Comparison of ENCODE assay signal across 25 cellular contexts in the genomic region with DNA sequence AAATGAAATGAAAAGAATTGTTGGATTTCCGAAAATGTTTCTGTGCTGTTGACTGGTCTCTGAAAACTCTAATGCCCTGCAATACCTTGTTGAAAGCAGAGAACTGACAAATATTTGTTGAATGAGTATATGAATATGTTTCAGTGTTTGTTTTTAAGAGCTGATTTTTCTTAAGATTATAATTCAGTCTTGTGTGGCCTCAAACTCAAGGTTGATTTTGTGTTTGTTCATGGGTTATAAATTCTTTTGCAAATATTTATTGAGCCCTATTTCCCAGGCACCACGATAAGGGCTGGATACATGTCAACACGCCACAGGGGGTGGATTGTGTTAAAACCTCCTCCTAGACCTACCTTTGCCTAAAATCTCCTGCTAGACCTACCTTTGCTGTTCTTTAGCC.
"Had no signal": no experiment of that assay in that cellular context is flagged by ENCODE, and none has a peak within 500 bp of the region (broad histone marks: within the 10 kb centered on the region; RNA-seq: fewer than 3 reads in every experiment).

No MANE protein-coding gene starts in this region.

- H3K36me3 ChIP-seq: MG63 had no signal

- FAIRE-seq: bronchial epithelial cell, RCC 7860, TTC549 had no signal

- ATAC-seq: activated T-helper 17 cell treated with anti-CD3 and anti-CD28 coated beads, Interleukin-2, amount 50 U/mL, for 72 hours; T-helper 17 cell had no signal

- H3K9me3 ChIP-seq: MG63 had no signal

- DNase-seq: activated CD4-positive, alpha-beta memory T cell treated with anti-CD3 and anti-CD28 coated beads, Interleukin-2, amount 10 ng/mL, durations not matched to agents 7 days and 5 days; activated CD4-positive, alpha-beta T cell treated with anti-CD3 and anti-CD28 coated beads, Interleukin-2, amount 50 U/mL, for 1 hour; activated CD4-positive, CD25-positive, alpha-beta regulatory T cell; activated gamma-delta T cell; activated naive CD4-positive, alpha-beta T cell treated with anti-CD3 and anti-CD28 coated beads, Interleukin-2, amount 10 ng/mL, durations not matched to agents 7 days and 5 days; activated naive CD8-positive, alpha-beta T cell treated with anti-CD3 and anti-CD28 coated beads for 36 hours; activated T-cell treated with anti-CD3 and anti-CD28 coated beads for 4 hours; activated T-cell treated with anti-CD3 and anti-CD28 coated beads, Interleukin-2, amount 50 U/mL, for 48 hours; aorta; central memory CD4-positive, alpha-beta T cell; MG63; MV-4-11; NCI-H1092 treated with DMSO at 0.1 percent for 48 hours; NCI-H1417 treated with DMSO at 0.1 percent for 48 hours; NCI-H1694 treated with DMSO at 0.1 percent for 48 hours; NCI-H2081; NCI-H510A treated with DMSO at 0.1 percent for 48 hours; SHP77; T-helper 17 cell; T-helper 9 cell had no signal

- H3K27ac ChIP-seq: coronary artery had no signal

- H3K27me3 ChIP-seq: MG63 had no signal

- H3K4me3 ChIP-seq: coronary artery, MG63 had no signal
